Comparison of ENCODE assay signal across 12 cellular contexts in the genomic region with DNA sequence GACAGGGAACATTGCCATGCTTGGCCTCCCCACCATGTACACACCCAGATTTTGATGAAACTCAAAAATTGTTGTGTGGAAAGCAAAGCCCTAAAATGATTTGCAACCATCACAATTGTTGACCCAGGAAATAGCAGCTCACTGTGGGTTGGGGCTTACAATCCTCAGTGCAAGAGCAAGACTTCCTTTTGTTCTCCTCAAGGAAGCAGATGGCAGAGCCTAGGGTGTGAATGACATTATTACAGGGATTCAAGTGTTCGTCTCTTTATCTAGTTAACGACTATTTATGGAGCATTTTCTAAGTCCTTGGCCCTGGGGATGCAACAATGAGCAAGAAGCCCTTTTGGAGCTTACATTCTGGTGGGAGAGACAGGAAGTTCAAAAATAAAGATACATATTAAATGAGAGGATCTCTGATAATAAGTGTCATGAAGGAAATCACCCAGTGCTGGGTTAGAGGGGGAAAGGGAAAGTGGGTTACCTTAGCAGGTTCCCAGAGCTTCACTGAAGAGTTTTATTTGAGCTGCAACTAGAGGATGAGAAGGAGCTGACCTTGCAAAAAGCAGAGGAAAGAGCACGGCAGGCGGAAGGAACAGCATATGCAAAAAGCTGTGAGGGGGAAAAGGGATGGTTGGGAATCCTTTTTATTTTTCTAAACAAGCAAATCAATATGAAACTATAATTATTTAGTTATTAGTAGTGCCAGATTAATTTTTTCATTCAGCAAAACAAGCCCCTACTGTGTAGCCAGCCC. TPM values are rescaled to one million over a fixed set of nuclear protein-coding genes. Genes with fewer than 3 reads are reported as not detected.
DNase-seq lines count a peak whose midpoint lies in the region; ATAC-seq, FAIRE-seq and TF ChIP-seq lines count a peak whose summit lies in the region.
"Had no signal": no experiment of that assay in that cellular context is flagged by ENCODE, and none has a peak within 500 bp of the region (broad histone marks: within the 10 kb centered on the region; RNA-seq: fewer than 3 reads in every experiment).

No MANE protein-coding gene starts in this region.

- H3K4me1 Mint-ChIP-seq in T-helper 17 cell = peaks cover 48% of the 10 kb centered on the region

- 17% methylated on average over 2 of the region's 4 CpGs; no CpG with 5 or more reads in 1 of the 2 experiments for WGBS in mesodermal cell (ENCODE audit: insufficient coverage in 2 of 2), 2 experiments

- FAIRE-seq in GM12892 (lab: Jason Lieb, UNC) = no peak
- FAIRE-seq: A204.1, GM19239 had no signal

- H3K36me3 ChIP-seq in HAP-1 (replicated peaks) (no peaks in the 10 kb centered on the region), mesodermal cell (ENCODE audit: control insufficient read depth, insufficient read depth, low read length) (no peaks in the 10 kb centered on the region), vagina (no peaks in the 10 kb centered on the region)
- H3K36me3 ChIP-seq: Peyer's patch had no signal

- H3K4me3 ChIP-seq in HAP-1 (no peak overlapping the region), mesodermal cell (ENCODE audit: extremely low read depth, insufficient read depth, low read length, poor library complexity, severe bottlenecking) (no peak overlapping the region), vagina (no peak overlapping the region)
- H3K4me3 ChIP-seq: Peyer's patch had no signal

- H3K4me3 Mint-ChIP-seq in T-helper 17 cell = peak overlapping the region; percentile 75

- TF ChIP-seq CTCF in vagina (IDR thresholded peaks at IDR 0.05) = no peak

- ATAC-seq in T-helper 17 cell = no peak

- in situ Hi-C loops in HAP-1 (cut with MboI; ENCODE audit: low sequenced_read_pairs) = no loop called here

- peak overlapping the region; percentile 79 for H3K27ac Mint-ChIP-seq in T-helper 17 cell

- peak overlapping the region; percentile 88 for H3K27ac ChIP-seq in mesodermal cell (ENCODE audit: low read depth, low read length, severe bottlenecking)
- H3K27ac ChIP-seq in vagina = no peak overlapping the region

- intact Hi-C loops in vagina (cut with DNase I) = no loop called here

- H3K36me3 Mint-ChIP-seq in T-helper 17 cell (ENCODE audit: low read depth) = no peaks in the 10 kb centered on the region

- no peak for TF ChIP-seq POLR2A in vagina (IDR thresholded peaks at IDR 0.05)
- no peak for TF ChIP-seq POLR2A in GM12892 (IDR thresholded peaks at IDR 0.05; ENCODE audit: low read depth, low read length)

- H3K27me3 ChIP-seq in HAP-1 (ENCODE audit: low read depth) = no peaks in the 10 kb centered on the region
- H3K27me3 ChIP-seq in vagina = no peaks in the 10 kb centered on the region
- H3K27me3 ChIP-seq: Peyer's patch had no signal

- no peaks in the 10 kb centered on the region for H3K9me3 ChIP-seq in HAP-1
- no peaks in the 10 kb centered on the region for H3K9me3 ChIP-seq in T-helper 17 cell (ENCODE audit: control insufficient read depth, low read length, poor library complexity, severe bottlenecking)
- H3K9me3 ChIP-seq in mesodermal cell (ENCODE audit: control insufficient read depth, low read length) = no peaks in the 10 kb centered on the region
- H3K9me3 ChIP-seq in vagina = no peaks in the 10 kb centered on the region
- H3K9me3 ChIP-seq: Peyer's patch had no signal

- H3K4me1 ChIP-seq in HAP-1 (peaks cover 11% of the 10 kb centered on the region), mesodermal cell (ENCODE audit: control insufficient read depth, insufficient read depth, low read length, poor library complexity, severe bottlenecking) (peaks cover 55% of the 10 kb centered on the region), vagina (peaks cover 20% of the 10 kb centered on the region)

- H3K27me3 Mint-ChIP-seq in T-helper 17 cell = no peaks in the 10 kb centered on the region

- DNase-seq in NCI-H1092 treated with DMSO at 0.1 percent for 48 hours (lab: John Stamatoyannopoulos, UW) (peak; percentile 43), NCI-H1092 (lab: John Stamatoyannopoulos, UW) (no peak), HAP-1 (ENCODE audit: low spot score in 2 of 2) (peak; percentile 30 to 34), T-helper 17 cell (no peak), vagina (ENCODE audit: extremely low spot score in 2 of 2) (no peak), mesenteric fat pad (ENCODE audit: low spot score) (no peak), GM12892 (ENCODE audit: insufficient read length) (no peak)
- DNase-seq: activated CD4-positive, alpha-beta T cell treated with anti-CD3 and anti-CD28 coated beads for 1 hour; Peyer's patch had no signal

RNA-seq across cellular contexts. Expression of a gene that starts 38.5 kb away (rescaled TPM):
- 10 to 100 TPM in 1 of 2 donors, 1 to 10 TPM in 1; 8.6 to 10.7 TPM for total RNA-seq in T-helper 17 cell
- 1,122 TPM for polyA plus RNA-seq in mesodermal cell (2013, experiment 1 of 2)
- polyA plus RNA-seq in mesodermal cell (2013, experiment 2 of 2) = 943 TPM
- total RNA-seq in vagina = 358 TPM
- 168 TPM for total RNA-seq in mesenteric fat pad
- polyA plus RNA-seq in GM12892 (2012; ENCODE audit: missing spikeins) = 101 TPM

Comparison
In these comparisons a context has a peak if more than half of its experiments do, and no peak if none do; other contexts are left out.
1. DNase-seq: peak in NCI-H1092 treated with DMSO at 0.1 percent for 48 hours (single experiment) and HAP-1 (2 of 2); none in NCI-H1092 (single experiment), T-helper 17 cell (0 of 3), vagina (0 of 2), mesenteric fat pad (single experiment) and GM12892 (single experiment).
2. RNA of a gene that starts 38.5 kb away (total RNA-seq): 358 TPM in vagina (single experiment) and 168 TPM in mesenteric fat pad (single experiment); 8.6 to 10.7 TPM in T-helper 17 cell; every median in the first group is over 10 times any median in the second.